ENCODE assay signal across 1 cellular context in the genomic region with DNA sequence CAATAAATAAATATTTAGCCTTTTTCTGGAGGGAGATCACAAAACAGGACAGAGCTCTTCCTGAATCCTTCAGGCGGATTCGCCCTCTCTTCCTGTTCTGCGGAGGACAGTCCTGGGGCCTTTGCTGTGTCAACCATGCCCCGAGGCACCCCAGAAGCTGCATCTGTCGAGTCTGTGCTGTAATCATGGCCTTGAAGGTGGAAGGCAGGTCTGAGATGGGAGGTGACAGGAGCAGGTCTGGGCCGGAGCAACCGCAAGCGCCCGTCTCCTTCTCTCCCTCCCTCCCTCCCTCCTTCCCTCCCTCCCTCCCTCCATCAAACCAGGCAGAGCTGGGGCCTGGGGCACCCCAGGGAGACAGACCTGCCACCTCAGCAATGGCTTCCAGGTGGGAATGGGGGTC.
TF ChIP-seq lines count a peak whose summit lies in the region.

No MANE protein-coding gene starts in this region.

TF ChIP-seq in HCT116, 20 proteins besides CTCF, POLR2A, EP300 and RAD21 (continued from another document):
- TF ChIP-seq EZH2phosphoT487 (IDR thresholded peaks at IDR 0.05; ENCODE audit: borderline replicate concordance), result no peak
- TF ChIP-seq, protein P1, sequence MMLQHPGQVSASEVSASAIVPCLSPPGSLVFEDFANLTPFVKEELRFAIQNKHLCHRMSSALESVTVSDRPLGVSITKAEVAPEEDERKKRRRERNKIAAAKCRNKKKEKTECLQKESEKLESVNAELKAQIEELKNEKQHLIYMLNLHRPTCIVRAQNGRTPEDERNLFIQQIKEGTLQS (IDR thresholded peaks at IDR 0.05), result no peak
- no peak for TF ChIP-seq YY1 (IDR thresholded peaks at IDR 0.05; ENCODE audit: extremely low read depth, insufficient replicate concordance, low read depth, low read length)
TF ChIP-seq in HCT116: peak in this region for 0.
